ENCODE assay signal across 8 cellular contexts in the genomic region with DNA sequence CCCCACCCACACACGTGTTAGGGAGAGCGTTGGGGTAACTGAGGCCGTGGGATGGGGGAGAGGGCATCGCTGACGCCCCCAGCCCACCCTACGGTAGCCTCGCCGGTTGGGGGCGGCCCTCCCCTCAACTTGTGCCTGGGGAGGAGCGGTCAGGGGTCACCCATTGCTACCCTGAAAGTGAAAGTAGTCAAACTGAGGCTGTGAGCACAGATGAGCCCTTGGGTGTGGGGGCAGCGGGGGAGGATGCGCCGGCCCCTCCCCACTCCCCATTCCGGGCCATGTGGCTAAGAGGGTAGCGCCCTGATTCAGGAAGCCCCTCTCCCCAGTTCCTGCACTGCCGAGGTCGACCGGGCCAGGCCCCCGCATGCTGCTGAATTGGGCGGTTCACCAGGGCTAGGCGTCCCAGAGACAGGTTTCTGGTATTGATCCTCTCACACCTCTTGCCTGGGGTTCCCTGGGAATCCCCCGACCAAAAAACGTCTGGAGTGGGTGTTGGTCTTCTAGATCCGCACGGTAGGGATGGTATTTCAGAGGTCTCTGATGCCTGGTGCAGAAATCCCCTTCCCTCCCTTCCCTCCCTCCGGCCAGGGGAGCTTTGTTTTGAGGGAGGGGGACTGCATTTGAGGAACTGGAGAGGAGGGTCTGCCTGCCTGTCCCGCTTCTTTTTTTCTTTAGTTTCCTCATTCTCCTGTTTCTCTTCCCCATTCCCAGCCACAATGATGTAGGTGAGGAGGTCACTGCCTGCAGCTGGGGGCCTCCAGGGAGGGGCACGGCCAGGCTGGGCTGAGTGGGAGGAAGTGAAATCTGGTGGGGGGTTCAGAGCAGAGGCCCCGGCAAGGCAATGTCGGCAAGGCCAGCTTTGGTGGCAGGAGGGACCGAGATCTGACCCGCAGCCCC. TPM values are rescaled to one million over a fixed set of nuclear protein-coding genes. Genes with fewer than 3 reads are reported as not detected.
DNase-seq lines count a peak whose midpoint lies in the region; ATAC-seq, FAIRE-seq and TF ChIP-seq lines count a peak whose summit lies in the region.

No MANE protein-coding gene starts in this region.

- H3K36me3 ChIP-seq in SK-N-MC (ENCODE audit: insufficient read depth, low read length) (no peaks in the 10 kb centered on the region), liver (ENCODE audit: control insufficient read depth in 4 of 4, insufficient read depth in 3 of 4, low read depth in 1 of 4, low read length in 3 of 4) (no peaks in the 10 kb centered on the region)

- peak overlapping the region; percentile 82 for H3K9ac ChIP-seq in SK-N-MC (ENCODE audit: insufficient read length)
- H3K9ac ChIP-seq in liver (ENCODE audit: low read depth in 1 of 2, low read length in 2 of 2): peak overlapping the region; percentile 73 to 84

- peak overlapping the region in 3 of 5 experiments; percentile 46 to 82 (median 54) for H3K27ac Mint-ChIP-seq in brain
- peak overlapping the region; percentile 88 for H3K27ac Mint-ChIP-seq in stimulated activated effector memory CD8-positive, alpha-beta T cell treated with anti-CD3 and anti-CD28 coated beads, Interleukin-12 subunit alpha, Interleukin-12 subunit beta, amount 100 ng/mL, for 72 hours

- no peaks in the 10 kb centered on the region for H3K9me3 ChIP-seq in SK-N-MC (ENCODE audit: low read depth, low read length)
- no peaks in the 10 kb centered on the region for H3K9me3 ChIP-seq in liver (ENCODE audit: control insufficient read depth in 4 of 4, low read length in 3 of 4)

- peaks cover 19 to 62% (median 46%) of the 10 kb centered on the region in 4 donors for H3K4me1 ChIP-seq in liver (ENCODE audit: control insufficient read depth in 4 of 4, insufficient read depth in 4 of 4, low read length in 3 of 4)

- peaks cover 54% of the 10 kb centered on the region for H3K4me1 Mint-ChIP-seq in brain
- H3K4me1 Mint-ChIP-seq in stimulated activated effector memory CD8-positive, alpha-beta T cell treated with anti-CD3 and anti-CD28 coated beads, Interleukin-12 subunit alpha, Interleukin-12 subunit beta, amount 100 ng/mL, for 72 hours: peaks cover 72% of the 10 kb centered on the region

- peak overlapping the region; percentile 20; the same call in 1 of the 2 replicates for H3K27ac ChIP-seq in SK-N-MC
- H3K27ac ChIP-seq in liver (ENCODE audit: low read depth in 1 of 2, low read length in 2 of 2): peak overlapping the region; percentile 80 to 85

- TF ChIP-seq POLR2A in GM12891 (IDR thresholded peaks at IDR 0.05; ENCODE audit: low read depth, low read length): no peak; the same call in 1 of the 2 replicates

- TF ChIP-seq CTCF in brain (conservative IDR thresholded peaks at IDR 0.05) (no peak), liver (IDR thresholded peaks at IDR 0.05; ENCODE audit: low read depth, low read length, missing input control) (no peak)

- no peaks in the 10 kb centered on the region for H3K27me3 ChIP-seq in liver (ENCODE audit: control insufficient read depth in 4 of 4, insufficient read depth in 4 of 4, low read length in 3 of 4)

- 11% methylated on average over 32 of the region's 32 CpGs for WGBS in liver

- no peaks in the 10 kb centered on the region for H3K9me3 Mint-ChIP-seq in brain
- no peaks in the 10 kb centered on the region for H3K9me3 Mint-ChIP-seq in stimulated activated effector memory CD8-positive, alpha-beta T cell treated with anti-CD3 and anti-CD28 coated beads, Interleukin-12 subunit alpha, Interleukin-12 subunit beta, amount 100 ng/mL, for 72 hours

- FAIRE-seq in GM12891 (lab: Jason Lieb, UNC): peak; percentile 52

- H3K4me3 Mint-ChIP-seq in brain: peak overlapping the region; percentile 81 to 91 (median 84)
- peak overlapping the region; percentile 78 for H3K4me3 Mint-ChIP-seq in stimulated activated effector memory CD8-positive, alpha-beta T cell treated with anti-CD3 and anti-CD28 coated beads, Interleukin-12 subunit alpha, Interleukin-12 subunit beta, amount 100 ng/mL, for 72 hours

- H3K36me3 Mint-ChIP-seq in brain: no peaks in the 10 kb centered on the region
- H3K36me3 Mint-ChIP-seq in stimulated activated effector memory CD8-positive, alpha-beta T cell treated with anti-CD3 and anti-CD28 coated beads, Interleukin-12 subunit alpha, Interleukin-12 subunit beta, amount 100 ng/mL, for 72 hours: peaks cover 41% of the 10 kb centered on the region

- ATAC-seq in stimulated activated effector memory CD8-positive, alpha-beta T cell treated with anti-CD3 and anti-CD28 coated beads, Interleukin-12 subunit alpha, Interleukin-12 subunit beta, amount 100 ng/mL, for 72 hours: no peak

- no peak for TF ChIP-seq RAD21 in liver (IDR thresholded peaks at IDR 0.05)

- H3K4me3 ChIP-seq in SK-N-MC (peak overlapping the region; percentile 92), liver (ENCODE audit: low read depth in 1 of 3, low read length in 3 of 3) (peak overlapping the region; percentile 45 to 85 (median 79))

- no peak for DNase-seq in GM12891 (ENCODE audit: insufficient read length, low spot score)
- no peak for DNase-seq in SK-N-MC (ENCODE audit: low read depth, low spot score)
- DNase-seq in stimulated activated effector memory CD8-positive, alpha-beta T cell treated with anti-CD3 and anti-CD28 coated beads, Interleukin-12 subunit alpha, Interleukin-12 subunit beta, amount 100 ng/mL, for 72 hours (ENCODE audit: low spot score in 2 of 2): peak in 1 of 2 donors; percentile 75
- no peak for DNase-seq in NCI-H69 (lab: John Stamatoyannopoulos, UW)
- DNase-seq in NCI-H748 (lab: John Stamatoyannopoulos, UW; ENCODE audit: unreplicated experiment): no peak
- no peak for DNase-seq in DMS79 (lab: John Stamatoyannopoulos, UW)

- H3K27me3 Mint-ChIP-seq in brain: peaks cover 13% of the 10 kb centered on the region

TF ChIP-seq in GM12891, 5 proteins besides CTCF, POLR2A, EP300 and RAD21:
- TF ChIP-seq POLR2AphosphoS5 (IDR thresholded peaks at IDR 0.05; ENCODE audit: low read depth, low read length) (no peak), TAF1 (IDR thresholded peaks at IDR 0.05; ENCODE audit: low read depth, low read length) (no peak; the same call in 1 of the 2 replicates), SPI1 (IDR thresholded peaks at IDR 0.05; ENCODE audit: low read depth, low read length) (peak; percentile 80), POU2F2 (IDR thresholded peaks at IDR 0.05; ENCODE audit: low read depth, low read length) (0 out of 2 replicates have a peak, but pooled peaks have one; percentile 10), PAX5 (IDR thresholded peaks at IDR 0.05; ENCODE audit: insufficient read depth, low read length, severe bottlenecking) (no peak)

TF ChIP-seq in liver, 16 proteins besides CTCF, POLR2A, EP300 and RAD21:
- TF ChIP-seq RXRA (IDR thresholded peaks at IDR 0.05) (no peak), GABPA (IDR thresholded peaks at IDR 0.05 in 1 of 2, conservative IDR thresholded peaks at IDR 0.05 in 1 of 2) (no peak), SP1 (IDR thresholded peaks at IDR 0.05) (no peak)
- TF ChIP-seq, protein P1, sequence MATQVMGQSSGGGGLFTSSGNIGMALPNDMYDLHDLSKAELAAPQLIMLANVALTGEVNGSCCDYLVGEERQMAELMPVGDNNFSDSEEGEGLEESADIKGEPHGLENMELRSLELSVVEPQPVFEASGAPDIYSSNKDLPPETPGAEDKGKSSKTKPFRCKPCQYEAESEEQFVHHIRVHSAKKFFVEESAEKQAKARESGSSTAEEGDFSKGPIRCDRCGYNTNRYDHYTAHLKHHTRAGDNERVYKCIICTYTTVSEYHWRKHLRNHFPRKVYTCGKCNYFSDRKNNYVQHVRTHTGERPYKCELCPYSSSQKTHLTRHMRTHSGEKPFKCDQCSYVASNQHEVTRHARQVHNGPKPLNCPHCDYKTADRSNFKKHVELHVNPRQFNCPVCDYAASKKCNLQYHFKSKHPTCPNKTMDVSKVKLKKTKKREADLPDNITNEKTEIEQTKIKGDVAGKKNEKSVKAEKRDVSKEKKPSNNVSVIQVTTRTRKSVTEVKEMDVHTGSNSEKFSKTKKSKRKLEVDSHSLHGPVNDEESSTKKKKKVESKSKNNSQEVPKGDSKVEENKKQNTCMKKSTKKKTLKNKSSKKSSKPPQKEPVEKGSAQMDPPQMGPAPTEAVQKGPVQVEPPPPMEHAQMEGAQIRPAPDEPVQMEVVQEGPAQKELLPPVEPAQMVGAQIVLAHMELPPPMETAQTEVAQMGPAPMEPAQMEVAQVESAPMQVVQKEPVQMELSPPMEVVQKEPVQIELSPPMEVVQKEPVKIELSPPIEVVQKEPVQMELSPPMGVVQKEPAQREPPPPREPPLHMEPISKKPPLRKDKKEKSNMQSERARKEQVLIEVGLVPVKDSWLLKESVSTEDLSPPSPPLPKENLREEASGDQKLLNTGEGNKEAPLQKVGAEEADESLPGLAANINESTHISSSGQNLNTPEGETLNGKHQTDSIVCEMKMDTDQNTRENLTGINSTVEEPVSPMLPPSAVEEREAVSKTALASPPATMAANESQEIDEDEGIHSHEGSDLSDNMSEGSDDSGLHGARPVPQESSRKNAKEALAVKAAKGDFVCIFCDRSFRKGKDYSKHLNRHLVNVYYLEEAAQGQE (IDR thresholded peaks at IDR 0.05): peak; percentile 11
- TF ChIP-seq, protein P2, sequence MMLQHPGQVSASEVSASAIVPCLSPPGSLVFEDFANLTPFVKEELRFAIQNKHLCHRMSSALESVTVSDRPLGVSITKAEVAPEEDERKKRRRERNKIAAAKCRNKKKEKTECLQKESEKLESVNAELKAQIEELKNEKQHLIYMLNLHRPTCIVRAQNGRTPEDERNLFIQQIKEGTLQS (IDR thresholded peaks at IDR 0.05): no peak

RNA-seq across cellular contexts. Expression of a gene that starts 1.0 kb away (rescaled TPM):
- 16.7 TPM for polyA plus RNA-seq in GM12891 (2012; ENCODE audit: low read depth, missing spikeins)
- 7.4 TPM for polyA plus RNA-seq in brain (ENCODE audit: insufficient read depth, low read depth, low replicate concordance)
- total RNA-seq in liver: 10 to 100 TPM; 10.7 to 18.7 TPM
- polyA plus RNA-seq in liver: 1 to 10 TPM; 4.4 to 6.9 TPM

RNA-seq across cellular contexts. Expression of a gene that starts 37.8 kb away (rescaled TPM):
- 0.68 TPM for polyA plus RNA-seq in GM12891 (2012; ENCODE audit: low read depth, missing spikeins)
- 7.2 TPM for polyA plus RNA-seq in brain (ENCODE audit: insufficient read depth, low read depth, low replicate concordance)
- total RNA-seq in liver: 1 to 10 TPM; 2.4 to 5.7 TPM
- polyA plus RNA-seq in liver: 1 to 10 TPM; 2.5 to 5.4 TPM
